ENCODE assay signal across 13 cellular contexts in genomic region chr1:154774175-154774855, GRCh38.
"Had no signal": no experiment of that assay in that cellular context is flagged by ENCODE, and none has a peak within 500 bp of the region (broad histone marks: within the 10 kb centered on the region; RNA-seq: fewer than 3 reads in every experiment).

No MANE protein-coding gene starts in this region.

- H3K27ac ChIP-seq: cardiac muscle cell, esophagus squamous epithelium, foreskin keratinocyte, stomach had no signal

- DNase-seq: activated CD4-positive, alpha-beta T cell treated with anti-CD3 and anti-CD28 coated beads, Interleukin-2, amount 50 U/mL, for 4 hours; activated CD8-positive, alpha-beta memory T cell treated with anti-CD3 and anti-CD28 coated beads, Interleukin-2, amount 10 ng/mL, durations not matched to agents 7 days and 5 days; activated naive CD8-positive, alpha-beta T cell treated with anti-CD3 and anti-CD28 coated beads, Interleukin-2, amount 10 ng/mL, durations not matched to agents 7 days and 5 days; activated T-cell treated with anti-CD3 and anti-CD28 coated beads, Interleukin-2, amount 50 U/mL, for 24 hours; esophagus squamous epithelium; foreskin keratinocyte; mammary epithelial cell; naive thymus-derived CD4-positive, alpha-beta T cell; stimulated activated CD4-positive, alpha-beta T cell treated with anti-CD3 and anti-CD28 coated beads, Interleukin-4, amount 100 ng/mL, for 1 hour; stimulated activated CD8-positive, alpha-beta memory T cell treated with anti-CD3 and anti-CD28 coated beads, Interleukin-4, amount 100 ng/mL, for 48 hours; stomach had no signal

- H3K4me3 ChIP-seq: cardiac muscle cell, esophagus squamous epithelium, stomach had no signal

- H3K27me3 ChIP-seq: cardiac muscle cell had no signal

- H3K36me3 ChIP-seq: cardiac muscle cell, esophagus squamous epithelium, stomach had no signal

- ATAC-seq: activated CD4-positive, CD25-positive, alpha-beta regulatory T cell treated with anti-CD3 and anti-CD28 coated beads, Interleukin-2, amount 50 U/mL, for 24 hours; activated CD8-positive, alpha-beta memory T cell treated with anti-CD3 and anti-CD28 coated beads, Interleukin-2, amount 10 ng/mL, durations not matched to agents 7 days and 5 days; foreskin keratinocyte; naive thymus-derived CD4-positive, alpha-beta T cell had no signal

- H3K4me1 ChIP-seq: esophagus squamous epithelium, foreskin keratinocyte, stomach had no signal
